9 cellular contexts compared by ENCODE assay signal in genomic region chr1:152035406-152036315, GRCh38. TPM values are rescaled to one million over a fixed set of nuclear protein-coding genes. Genes with fewer than 3 reads are reported as not detected.
DNase-seq lines count a peak whose midpoint lies in the region; ATAC-seq and TF ChIP-seq lines count a peak whose summit lies in the region.
"Had no signal": no experiment of that assay in that cellular context is flagged by ENCODE, and none has a peak within 500 bp of the region (broad histone marks: within the 10 kb centered on the region; RNA-seq: fewer than 3 reads in every experiment).

No MANE protein-coding gene starts in this region.

- peak overlapping the region; percentile 99 for H3K27ac Mint-ChIP-seq in endothelial cell (ENCODE audit: unreplicated experiment)
- peak overlapping the region; percentile 92 to 98 for H3K27ac Mint-ChIP-seq in natural killer cell treated with Interleukin-12 subunit alpha and Interleukin-12 subunit beta and Interleukin-15 and Interleukin-18, amount 100 ng/mL, for 72 hours

- no peak for TF ChIP-seq CTCF in endothelial cell (IDR thresholded peaks at IDR 0.05; ENCODE audit: unreplicated experiment)

- no peak for ATAC-seq in natural killer cell treated with Interleukin-12 subunit alpha and Interleukin-12 subunit beta and Interleukin-15 and Interleukin-18, amount 100 ng/mL, for 72 hours

- H3K27me3 Mint-ChIP-seq in endothelial cell (ENCODE audit: unreplicated experiment) = peaks cover 14% of the 10 kb centered on the region
- no peaks in the 10 kb centered on the region for H3K27me3 Mint-ChIP-seq in natural killer cell treated with Interleukin-12 subunit alpha and Interleukin-12 subunit beta and Interleukin-15 and Interleukin-18, amount 100 ng/mL, for 72 hours

- H3K4me3 ChIP-seq in ACC112 (ENCODE audit: low read depth, low read length) = peak overlapping the region; percentile 100

- H3K27ac ChIP-seq in ACC112 (ENCODE audit: low read depth, low read length) = peak overlapping the region; percentile 95

- H3K36me3 ChIP-seq in ACC112 (ENCODE audit: insufficient read depth, low read length) = peaks cover 31% of the 10 kb centered on the region

- H3K4me1 ChIP-seq in ACC112 (ENCODE audit: control insufficient read depth, insufficient read depth, low read length, unreplicated experiment) = peaks cover 17% of the 10 kb centered on the region

- H3K4me3 Mint-ChIP-seq in endothelial cell (ENCODE audit: unreplicated experiment) = peak overlapping the region; percentile 100
- peak overlapping the region; percentile 99 for H3K4me3 Mint-ChIP-seq in natural killer cell treated with Interleukin-12 subunit alpha and Interleukin-12 subunit beta and Interleukin-15 and Interleukin-18, amount 100 ng/mL, for 72 hours

- peak; percentile 34 for DNase-seq in HCEC 1CT
- DNase-seq in SW480 (ENCODE audit: low spot score) = peak; percentile 46
- peak; percentile 18 for DNase-seq in endothelial cell (ENCODE audit: low spot score)
- DNase-seq in natural killer cell treated with Interleukin-12 subunit alpha and Interleukin-12 subunit beta and Interleukin-15 and Interleukin-18, amount 100 ng/mL, for 72 hours (ENCODE audit: low spot score) = no peak
- no peak for DNase-seq in activated CD4-positive, CD25-positive, alpha-beta regulatory T cell (lab: John Stamatoyannopoulos, UW)
- no peak for DNase-seq in NCI-H2196 treated with DMSO at 0.1 percent for 48 hours (lab: John Stamatoyannopoulos, UW; ENCODE audit: unreplicated experiment)
- no peak for DNase-seq in inferior parietal cortex (ENCODE audit: extremely low spot score)

- peaks cover 37% of the 10 kb centered on the region for H3K4me1 Mint-ChIP-seq in endothelial cell (ENCODE audit: unreplicated experiment)
- H3K4me1 Mint-ChIP-seq in natural killer cell treated with Interleukin-12 subunit alpha and Interleukin-12 subunit beta and Interleukin-15 and Interleukin-18, amount 100 ng/mL, for 72 hours (ENCODE audit: low read depth in 2 of 2) = peaks cover 34% of the 10 kb centered on the region in 2 donors

- peaks cover 33% of the 10 kb centered on the region for H3K36me3 Mint-ChIP-seq in endothelial cell (ENCODE audit: low read depth, unreplicated experiment)
- H3K36me3 Mint-ChIP-seq in natural killer cell treated with Interleukin-12 subunit alpha and Interleukin-12 subunit beta and Interleukin-15 and Interleukin-18, amount 100 ng/mL, for 72 hours = peaks cover 30% of the 10 kb centered on the region

- no peaks in the 10 kb centered on the region for H3K9me3 Mint-ChIP-seq in endothelial cell (ENCODE audit: unreplicated experiment)
- H3K9me3 Mint-ChIP-seq in natural killer cell treated with Interleukin-12 subunit alpha and Interleukin-12 subunit beta and Interleukin-15 and Interleukin-18, amount 100 ng/mL, for 72 hours = no peaks in the 10 kb centered on the region

- H3K27me3 ChIP-seq in ACC112 (ENCODE audit: insufficient read depth, low read length) = peaks cover 13% of the 10 kb centered on the region

- H3K79me2 ChIP-seq in ACC112 (ENCODE audit: control insufficient read depth, insufficient read depth, low read length, unreplicated experiment) = peaks cover 46% of the 10 kb centered on the region

- no peak overlapping the region for H2AFZ ChIP-seq in ACC112 (ENCODE audit: low read length, unreplicated experiment)

RNA-seq across cellular contexts. Expression of gene S100A11, which starts 1.1 kb away (rescaled TPM):
- 1,124 TPM for total RNA-seq in endothelial cell (ENCODE audit: unreplicated experiment)
- total RNA-seq in natural killer cell treated with Interleukin-12 subunit alpha and Interleukin-12 subunit beta and Interleukin-15 and Interleukin-18, amount 100 ng/mL, for 72 hours = 100 to 1,000 TPM; 113 to 239 TPM

RNA-seq across cellular contexts. Expression of gene S100A10, which starts 42.0 kb away (rescaled TPM):
- total RNA-seq in endothelial cell (ENCODE audit: unreplicated experiment) = 241 TPM
- 100 to 1,000 TPM; 152 to 263 TPM for total RNA-seq in natural killer cell treated with Interleukin-12 subunit alpha and Interleukin-12 subunit beta and Interleukin-15 and Interleukin-18, amount 100 ng/mL, for 72 hours

RNA-seq across cellular contexts. Expression of gene TCHHL1, which starts 53.2 kb away (rescaled TPM):
- total RNA-seq in endothelial cell (ENCODE audit: unreplicated experiment) = not detected
- not detected for total RNA-seq in natural killer cell treated with Interleukin-12 subunit alpha and Interleukin-12 subunit beta and Interleukin-15 and Interleukin-18, amount 100 ng/mL, for 72 hours
- total RNA-seq: renal cortical epithelial cell had no signal

Comparison
In these comparisons a context has a peak if more than half of its experiments do, and no peak if none do; other contexts are left out.
1. DNase-seq: peak in HCEC 1CT (single experiment), SW480 (single experiment) and endothelial cell (single experiment); none in natural killer cell treated with Interleukin-12 subunit alpha and Interleukin-12 subunit beta and Interleukin-15 and Interleukin-18, amount 100 ng/mL, for 72 hours (single experiment), activated CD4-positive, CD25-positive, alpha-beta regulatory T cell (0 of 4), NCI-H2196 treated with DMSO at 0.1 percent for 48 hours (single experiment) and inferior parietal cortex (single experiment).